ENCODE assay signal across 15 cellular contexts in genomic region chr12:530308-530707, GRCh38.
A peak's percentile ranks its signal among the peaks of the same experiment; 100 is the strongest.
DNase-seq lines count a peak whose midpoint lies in the region; ATAC-seq and TF ChIP-seq lines count a peak whose summit lies in the region.
"Had no signal": no experiment of that assay in that cellular context is flagged by ENCODE, and none has a peak within 500 bp of the region (broad histone marks: within the 10 kb centered on the region; RNA-seq: fewer than 3 reads in every experiment).

No MANE protein-coding gene starts in this region.

- H3K36me3 ChIP-seq in A673 (ENCODE audit: insufficient read depth, low read length, poor library complexity, severe bottlenecking): no peaks in the 10 kb centered on the region
- H3K36me3 ChIP-seq: ascending aorta had no signal

- H3K9me3 ChIP-seq in A673 (ENCODE audit: low read depth, low read length, poor library complexity, severe bottlenecking): no peaks in the 10 kb centered on the region

- peaks cover 0 to 6% (median 0%) of the 10 kb centered on the region in 6 donors for H3K9me3 Mint-ChIP-seq in immature natural killer cell

- H3K4me3 ChIP-seq in A673 (ENCODE audit: low read depth, low read length, poor library complexity, severe bottlenecking): peak overlapping the region; percentile 1
- H3K4me3 ChIP-seq: ascending aorta, SK-N-MC had no signal

- POLR2A ChIA-PET in A673 (lab: Charles Lee; ENCODE audit: low non-redundant PET): no interaction called here

- peak; percentile 94 for DNase-seq in A673 (ENCODE audit: low spot score)
- DNase-seq in HT-29 (ENCODE audit: low spot score): peak; percentile 41
- peak; percentile 71 for DNase-seq in astrocyte of the hippocampus (ENCODE audit: low read depth, low spot score)
- DNase-seq in kidney tubule cell (ENCODE audit: low spot score): peak; percentile 77
- no peak for DNase-seq in immature natural killer cell
- no peak for DNase-seq in activated naive CD4-positive, alpha-beta T cell (lab: John Stamatoyannopoulos, UW)
- DNase-seq in GM20000 (ENCODE audit: low spot score): no peak
- DNase-seq: ACHN; activated T-cell treated with anti-CD3 and anti-CD28 coated beads, Interleukin-2, amount 50 U/mL, for 48 hours; naive B cell; NCI-H526 treated with DMSO at 0.1 percent for 48 hours had no signal

- intact Hi-C loops in A673 (cut with micrococcal nuclease; ENCODE audit: unreplicated experiment): no loop called here

- no TSS peak for BruUV-seq in A673 (replicated peaks; lab: Mats Ljungman, UMichigan)

- ATAC-seq in GM21786 (IDR thresholded peaks at IDR 0.05; ENCODE audit: unreplicated experiment): no peak
- ATAC-seq: activated CD4-positive, CD25-positive, alpha-beta regulatory T cell treated with anti-CD3 and anti-CD28 coated beads, Interleukin-2, amount 50 U/mL, for 24 hours had no signal

- H3K4me3 Mint-ChIP-seq in immature natural killer cell: no peak overlapping the region
- H3K4me3 Mint-ChIP-seq: naive B cell had no signal

- no peaks in the 10 kb centered on the region for H3K27me3 ChIP-seq in A673 (replicated peaks; ENCODE audit: insufficient read depth, low read depth, low read length, poor library complexity)
- H3K27me3 ChIP-seq: ascending aorta had no signal

- peaks cover 18% of the 10 kb centered on the region for H3K4me1 ChIP-seq in A673 (ENCODE audit: insufficient read depth, low read length, poor library complexity, severe bottlenecking)
- H3K4me1 ChIP-seq: ascending aorta had no signal

- peak overlapping the region; percentile 79 for H3K27ac ChIP-seq in A673 (ENCODE audit: low read depth, low read length, poor library complexity, severe bottlenecking)
- H3K27ac ChIP-seq: SK-N-MC had no signal

- CTCF ChIA-PET in A673 (lab: Charles Lee): interaction anchor here (0.5 to 1.2 kb wide), 3 partner anchors 78 to 419 kb away, joined by 3 to 6 read pairs (median 4); partner anchors contain the start of gene RAD52

- H3K36me3 Mint-ChIP-seq in immature natural killer cell: peaks cover 0 to 8% (median 4%) of the 10 kb centered on the region in 3 donors

- H3K4me1 Mint-ChIP-seq in immature natural killer cell: no peaks in the 10 kb centered on the region
- H3K4me1 Mint-ChIP-seq: naive B cell had no signal

- TF ChIP-seq CTCF in A673 (conservative IDR thresholded peaks at IDR 0.05; ENCODE audit: low read depth, low read length): no peak
- no peak for TF ChIP-seq CTCF in GM20000 (IDR thresholded peaks at IDR 0.05; ENCODE audit: extremely low read depth, missing control alignments)

- no peak overlapping the region for H3K27ac Mint-ChIP-seq in immature natural killer cell
- H3K27ac Mint-ChIP-seq: naive B cell had no signal

- peaks cover 0 to 4% (median 1%) of the 10 kb centered on the region in 3 donors for H3K27me3 Mint-ChIP-seq in immature natural killer cell (ENCODE audit: low read depth in 3 of 3)

Comparison
In these comparisons a context has a peak if more than half of its experiments do, and no peak if none do; other contexts are left out.
1. DNase-seq: peak in A673 (single experiment), HT-29 (single experiment), astrocyte of the hippocampus (single experiment) and kidney tubule cell (single experiment); none in immature natural killer cell (0 of 3), activated naive CD4-positive, alpha-beta T cell (0 of 4) and GM20000 (single experiment).